In genomic region chr6:56549014-56549413, GRCh38 we compare ENCODE assay signal across 8 cellular contexts.
A peak's percentile ranks its signal among the peaks of the same experiment; 100 is the strongest.
DNase-seq lines count a peak whose midpoint lies in the region; ATAC-seq and TF ChIP-seq lines count a peak whose summit lies in the region.
"Had no signal": no experiment of that assay in that cellular context is flagged by ENCODE, and none has a peak within 500 bp of the region (broad histone marks: within the 10 kb centered on the region; RNA-seq: fewer than 3 reads in every experiment).

No MANE protein-coding gene starts in this region.

- peaks cover 35% of the 10 kb centered on the region for H3K79me2 ChIP-seq in GM23338 (replicated peaks; ENCODE audit: insufficient read depth)

- no peaks in the 10 kb centered on the region for H3F3A ChIP-seq in GM23338 (replicated peaks; ENCODE audit: low read depth)

- H3K27me3 ChIP-seq in GM23338 (ENCODE audit: insufficient read depth) (no peaks in the 10 kb centered on the region), left ventricle myocardium inferior (ENCODE audit: low read depth) (no peaks in the 10 kb centered on the region), subcutaneous abdominal adipose tissue (ENCODE audit: control insufficient read depth in 5 of 5, insufficient read depth in 4 of 5, low read length in 5 of 5) (no peaks in the 10 kb centered on the region)

- TF ChIP-seq CTCF in GM23338 (conservative IDR thresholded peaks at IDR 0.05; ENCODE audit: low read depth in 2 of 2) (no peak; a peak in 1 of 4 replicates), left ventricle myocardium inferior (IDR thresholded peaks at IDR 0.05; ENCODE audit: borderline replicate concordance) (peak; percentile 50)

- H3K27ac ChIP-seq in GM23338 (ENCODE audit: low read depth), result no peak overlapping the region
- H3K27ac ChIP-seq in left ventricle myocardium inferior (replicated peaks), result peak overlapping the region; percentile 2
- peak overlapping the region; percentile 19 for H3K27ac ChIP-seq in subcutaneous abdominal adipose tissue (ENCODE audit: low read depth, low read length)

- peak; percentile 27 for DNase-seq in GM23338 (ENCODE audit: low spot score)
- DNase-seq in SK-N-DZ (ENCODE audit: low spot score), result peak; percentile 20
- no peak for DNase-seq in left ventricle myocardium inferior
- DNase-seq in NCI-H510A treated with DMSO at 0.1 percent for 48 hours (lab: John Stamatoyannopoulos, UW), result no peak
- no peak for DNase-seq in G401 (ENCODE audit: low spot score)
- DNase-seq: NCI-H526 had no signal

- peaks cover 2% of the 10 kb centered on the region; the same call in 1 of the 2 replicates for H3K4me1 ChIP-seq in GM23338 (ENCODE audit: insufficient read depth)
- peaks cover 68% of the 10 kb centered on the region for H3K4me1 ChIP-seq in left ventricle myocardium inferior
- H3K4me1 ChIP-seq in subcutaneous abdominal adipose tissue (ENCODE audit: control insufficient read depth in 5 of 5, insufficient read depth in 5 of 5, low read length in 5 of 5), result peaks cover 0 to 21% (median 12%) of the 10 kb centered on the region in 5 donors

- H3K27me3 Mint-ChIP-seq in GM23338 (ENCODE audit: insufficient read depth, low read depth, poor library complexity), result no peaks in the 10 kb centered on the region

- H3K9me3 ChIP-seq in left ventricle myocardium inferior (replicated peaks), result no peaks in the 10 kb centered on the region
- H3K9me3 ChIP-seq in subcutaneous abdominal adipose tissue (ENCODE audit: control insufficient read depth in 5 of 5, low read length in 5 of 5), result no peaks in the 10 kb centered on the region

- peaks cover 5% of the 10 kb centered on the region; the same call in 1 of the 2 replicates for H4K20me1 ChIP-seq in GM23338 (replicated peaks; ENCODE audit: insufficient read depth)

- H3K4me1 Mint-ChIP-seq in GM23338, result peaks cover 5% of the 10 kb centered on the region

- peaks cover 5% of the 10 kb centered on the region; the same call in 1 of the 2 replicates for H3K36me3 ChIP-seq in GM23338 (ENCODE audit: insufficient read depth)
- peaks cover 22% of the 10 kb centered on the region for H3K36me3 ChIP-seq in left ventricle myocardium inferior
- H3K36me3 ChIP-seq in subcutaneous abdominal adipose tissue (ENCODE audit: control insufficient read depth in 5 of 5, insufficient read depth in 5 of 5, low read length in 5 of 5), result peaks cover 0 to 8% (median 3%) of the 10 kb centered on the region in 5 donors

- intact Hi-C loops in left ventricle myocardium inferior (cut with micrococcal nuclease), result loop anchor here (10.0 kb wide), 1 partner anchor 54 kb away; no protein-coding TSS in a partner anchor

- no peaks in the 10 kb centered on the region for H3K9me2 ChIP-seq in GM23338 (ENCODE audit: insufficient read depth)

- no peak overlapping the region for H3K4me3 ChIP-seq in GM23338
- H3K4me3 ChIP-seq in left ventricle myocardium inferior, result no peak overlapping the region
- peak overlapping the region in 1 of 5 donors; percentile 17 for H3K4me3 ChIP-seq in subcutaneous abdominal adipose tissue (ENCODE audit: low read depth in 1 of 5, low read length in 5 of 5)

- H2AFZ ChIP-seq in GM23338, result no peak overlapping the region

- no peak for ATAC-seq in GM23338
- ATAC-seq in GM19455 (IDR thresholded peaks at IDR 0.05; ENCODE audit: unreplicated experiment), result no peak

- in situ Hi-C loops in G401 (cut with HindIII; ENCODE audit: low sequenced_read_pairs), result no loop called here

- H3K36me3 Mint-ChIP-seq in GM23338 (ENCODE audit: low read depth), result peaks cover 20% of the 10 kb centered on the region; the same call in 2 of the 3 replicates

- no peak overlapping the region for H3K27ac Mint-ChIP-seq in GM23338

- no peaks in the 10 kb centered on the region for H3K9me3 Mint-ChIP-seq in GM23338

- no peak overlapping the region for H3K4me2 ChIP-seq in GM23338

- peak overlapping the region in 1 of 5 donors; percentile 42 for H3K9ac ChIP-seq in subcutaneous abdominal adipose tissue (ENCODE audit: low read length in 5 of 5)

- no peak overlapping the region for H3K4me3 Mint-ChIP-seq in GM23338

TF ChIP-seq in GM23338, 12 proteins besides CTCF, POLR2A, EP300 and RAD21:
- TF ChIP-seq CREB1 (CRISPR knock-in tag; IDR thresholded peaks at IDR 0.05; ENCODE audit: low read depth) (no peak), EZH2phosphoT487 (IDR thresholded peaks at IDR 0.05; ENCODE audit: unreplicated experiment) (no peak), ZNF114 (CRISPR knock-in tag; IDR thresholded peaks at IDR 0.05) (no peak)

Comparison
In these comparisons a context has a peak if more than half of its experiments do, and no peak if none do; other contexts are left out.
1. DNase-seq: peak in GM23338 (single experiment) and SK-N-DZ (single experiment); none in left ventricle myocardium inferior (single experiment), NCI-H510A treated with DMSO at 0.1 percent for 48 hours (single experiment) and G401 (single experiment).